ENCODE assay signal across 8 cellular contexts in genomic region chr1:147545133-147545532, GRCh38. TPM values are rescaled to one million over a fixed set of nuclear protein-coding genes. Genes with fewer than 3 reads are reported as not detected.
DNase-seq lines count a peak whose midpoint lies in the region; ATAC-seq and TF ChIP-seq lines count a peak whose summit lies in the region.

No MANE protein-coding gene starts in this region.

- no peak overlapping the region for H3K18ac ChIP-seq in H9 (ENCODE audit: insufficient read length, low read depth, low read length)
- no peak overlapping the region for H3K18ac ChIP-seq in mesenchymal stem cell (ENCODE audit: low read depth in 1 of 2, low read length in 2 of 2)

- no peak overlapping the region for H3K14ac ChIP-seq in H9 (ENCODE audit: insufficient read depth, low read length)
- no peak overlapping the region for H3K14ac ChIP-seq in mesenchymal stem cell (ENCODE audit: low read length in 2 of 2)

- H3K9ac ChIP-seq in H9 (ENCODE audit: extremely low read depth, insufficient read length, low read length) (no peak overlapping the region), mesenchymal stem cell (ENCODE audit: low read length) (no peak overlapping the region)

- H3K36me3 Mint-ChIP-seq in H9 (ENCODE audit: insufficient read depth in 1 of 3, low read depth in 3 of 3) (peaks cover 0 to 9% (median 0%) of the 10 kb centered on the region in 3 experiments; a peak in 2 of 7 replicates), nephron (ENCODE audit: low read depth) (peaks cover 4% of the 10 kb centered on the region)
- H3K36me3 Mint-ChIP-seq in T-helper 2 cell treated with Interferon-gamma antibody and Interleukin-4, amounts not matched to agents 5 μg/mL and 100 μg/mL, for 36 hours (ENCODE audit: low read depth) = peaks cover 2% of the 10 kb centered on the region

- H2BK120ac ChIP-seq in H9 (ENCODE audit: low read depth, low read length, poor library complexity, severe bottlenecking) (no peak overlapping the region), mesenchymal stem cell (ENCODE audit: low read depth, low read length) (no peak overlapping the region)

- H4K8ac ChIP-seq in H9 (replicated peaks; ENCODE audit: insufficient read length, low read depth, low read length) (no peak overlapping the region), mesenchymal stem cell (ENCODE audit: low read length) (no peak overlapping the region)

- no peak overlapping the region for H4K5ac ChIP-seq in H9 (ENCODE audit: insufficient read length, low read depth, low read length)

- H2BK12ac ChIP-seq in H9 (ENCODE audit: insufficient read length, low read depth, low read length) (no peak overlapping the region), mesenchymal stem cell (ENCODE audit: low read length in 2 of 2) (no peak overlapping the region)

- intact Hi-C loops in A673 (cut with micrococcal nuclease; ENCODE audit: unreplicated experiment) (no loop called here), thyroid gland (cut with DNase I) (no loop called here)

- H3K27ac Mint-ChIP-seq in H9 = peak overlapping the region in 2 of 3 experiments; percentile 1 to 63; a peak in 3 of 7 replicates
- peak overlapping the region; percentile 72 for H3K27ac Mint-ChIP-seq in T-helper 2 cell treated with Interferon-gamma antibody and Interleukin-4, amounts not matched to agents 5 μg/mL and 100 μg/mL, for 36 hours
- H3K27ac Mint-ChIP-seq in nephron = peak overlapping the region in 1 of 3 experiments; percentile 9

- no peak for ATAC-seq in GM19324 (IDR thresholded peaks at IDR 0.05; ENCODE audit: low FRiP score, unreplicated experiment)

- H3K4me3 Mint-ChIP-seq in H9 = peak overlapping the region; percentile 4 to 43; a peak in 3 of 5 replicates
- peak overlapping the region; percentile 65 for H3K4me3 Mint-ChIP-seq in T-helper 2 cell treated with Interferon-gamma antibody and Interleukin-4, amounts not matched to agents 5 μg/mL and 100 μg/mL, for 36 hours
- peak overlapping the region in 2 of 3 experiments; percentile 7 to 18 for H3K4me3 Mint-ChIP-seq in nephron

- no peak overlapping the region for H4K91ac ChIP-seq in H9 (ENCODE audit: insufficient read length, low read depth, low read length)
- H4K91ac ChIP-seq in mesenchymal stem cell (ENCODE audit: low read length) = no peak overlapping the region

- H3K27me3 ChIP-seq in A673 (replicated peaks; ENCODE audit: insufficient read depth, low read depth, low read length, poor library complexity) (no peaks in the 10 kb centered on the region), H9 (ENCODE audit: insufficient read depth, low read length) (no peaks in the 10 kb centered on the region), thyroid gland (no peaks in the 10 kb centered on the region), mesenchymal stem cell (ENCODE audit: control insufficient read depth in 1 of 2, insufficient read depth in 1 of 2, low read length in 2 of 2) (no peaks in the 10 kb centered on the region)

- H3K27ac ChIP-seq in A673 (ENCODE audit: low read depth, low read length, poor library complexity, severe bottlenecking) (no peak overlapping the region), H9 (ENCODE audit: insufficient read length, low read depth, low read length) (no peak overlapping the region), thyroid gland (peak overlapping the region in 1 of 3 donors; percentile 13), mesenchymal stem cell (ENCODE audit: low read length, poor library complexity, severe bottlenecking) (no peak overlapping the region)

- H3K23me2 ChIP-seq in H9 (ENCODE audit: insufficient read length, low read depth, low read length, poor library complexity, severe bottlenecking) = peaks cover 13% of the 10 kb centered on the region

- H3K27me3 Mint-ChIP-seq in H9 (ENCODE audit: low read depth) (no peaks in the 10 kb centered on the region; the same call in 1 of the 2 replicates), nephron (ENCODE audit: low read depth) (no peaks in the 10 kb centered on the region)
- H3K27me3 Mint-ChIP-seq in T-helper 2 cell treated with Interferon-gamma antibody and Interleukin-4, amounts not matched to agents 5 μg/mL and 100 μg/mL, for 36 hours (ENCODE audit: low read depth) = no peaks in the 10 kb centered on the region

- BruUV-seq in A673 (replicated peaks; lab: Mats Ljungman, UMichigan) = no TSS peak

- H3K4ac ChIP-seq in H9 (ENCODE audit: low read depth, low read length) = no peak overlapping the region
- H3K4ac ChIP-seq in mesenchymal stem cell (ENCODE audit: low read depth in 1 of 2, low read length in 2 of 2) = no peak overlapping the region

- TF ChIP-seq CTCF in A673 (conservative IDR thresholded peaks at IDR 0.05; ENCODE audit: low read depth, low read length) (no peak), H9 (conservative IDR thresholded peaks at IDR 0.05) (no peak), nephron (IDR thresholded peaks at IDR 0.05; ENCODE audit: unreplicated experiment in 3 of 3) (no peak), thyroid gland (IDR thresholded peaks at IDR 0.05) (no peak)

- H2BK15ac ChIP-seq in H9 (ENCODE audit: low read depth, low read length) = no peak overlapping the region
- no peak overlapping the region for H2BK15ac ChIP-seq in mesenchymal stem cell (ENCODE audit: low read depth, poor library complexity, severe bottlenecking)

- no peaks in the 10 kb centered on the region for H3K36me3 ChIP-seq in A673 (ENCODE audit: insufficient read depth, low read length, poor library complexity, severe bottlenecking)
- H3K36me3 ChIP-seq in thyroid gland = no peaks in the 10 kb centered on the region
- no peaks in the 10 kb centered on the region for H3K36me3 ChIP-seq in mesenchymal stem cell (ENCODE audit: control insufficient read depth in 1 of 2, insufficient read depth in 2 of 2, low read depth in 1 of 2, low read length in 2 of 2)

- H3K79me1 ChIP-seq in H9 (ENCODE audit: insufficient read depth, low read depth, low read length, poor library complexity, severe bottlenecking) (no peaks in the 10 kb centered on the region), mesenchymal stem cell (replicated peaks; ENCODE audit: low read length, poor library complexity, severe bottlenecking) (peaks cover 7% of the 10 kb centered on the region)

- H3K56ac ChIP-seq in H9 (ENCODE audit: insufficient read length, low read depth, low read length) = no peak overlapping the region

- H3K9me3 Mint-ChIP-seq in H9 (no peaks in the 10 kb centered on the region), nephron (no peaks in the 10 kb centered on the region)
- peaks cover 7% of the 10 kb centered on the region for H3K9me3 Mint-ChIP-seq in T-helper 2 cell treated with Interferon-gamma antibody and Interleukin-4, amounts not matched to agents 5 μg/mL and 100 μg/mL, for 36 hours

- H2BK5ac ChIP-seq in H9 (ENCODE audit: insufficient read length, low read length) (no peak overlapping the region), mesenchymal stem cell (ENCODE audit: low read depth, low read length, poor library complexity, severe bottlenecking) (no peak overlapping the region)

- POLR2A ChIA-PET in A673 (lab: Charles Lee; ENCODE audit: low non-redundant PET) = no interaction called here

- H3K23ac ChIP-seq in H9 (ENCODE audit: insufficient read length, low read depth, low read length) = no peak overlapping the region
- no peak overlapping the region for H3K23ac ChIP-seq in mesenchymal stem cell (ENCODE audit: low read length in 2 of 2)

- no peaks in the 10 kb centered on the region for H4K20me1 ChIP-seq in H9 (ENCODE audit: control insufficient read depth, insufficient read depth, insufficient read length)

- TF ChIP-seq POLR2A in thyroid gland (IDR thresholded peaks at IDR 0.05) = no peak

- no peak overlapping the region for H2AK5ac ChIP-seq in H9 (ENCODE audit: insufficient read length, low read length)
- no peak overlapping the region for H2AK5ac ChIP-seq in mesenchymal stem cell (ENCODE audit: low read length, severe bottlenecking)

- peaks cover 60 to 62% of the 10 kb centered on the region in 2 experiments for H3K4me1 Mint-ChIP-seq in H9
- H3K4me1 Mint-ChIP-seq in T-helper 2 cell treated with Interferon-gamma antibody and Interleukin-4, amounts not matched to agents 5 μg/mL and 100 μg/mL, for 36 hours (ENCODE audit: low read depth) = peaks cover 41% of the 10 kb centered on the region
- H3K4me1 Mint-ChIP-seq in nephron = peaks cover 44% of the 10 kb centered on the region

- H2BK20ac ChIP-seq in H9 (ENCODE audit: low read depth, low read length, poor library complexity, severe bottlenecking) = no peak overlapping the region

- H3T11ph ChIP-seq in H9 (ENCODE audit: low read length) = no peak overlapping the region

- peak; percentile 12 for DNase-seq in A673 (ENCODE audit: low spot score)
- peak; percentile 66 for DNase-seq in H9
- peak; percentile 88 for DNase-seq in T-helper 2 cell treated with Interferon-gamma antibody and Interleukin-4, amounts not matched to agents 5 μg/mL and 100 μg/mL, for 36 hours (ENCODE audit: low spot score)
- peak; percentile 97 for DNase-seq in astrocyte of the hippocampus (ENCODE audit: low read depth, low spot score)
- DNase-seq in thyroid gland = peak; percentile 67 to 71
- DNase-seq in mesenchymal stem cell = no peak

- H2AFZ ChIP-seq in H9 (ENCODE audit: low read length) = no peak overlapping the region
- H2AFZ ChIP-seq in mesenchymal stem cell (ENCODE audit: low read depth, low read length) = no peak overlapping the region

- WGBS in H9 (ENCODE audit: extremely low coverage, insufficient read length, low lambda C conversion rate) = no CpG with 5 or more reads among the region's 6 CpGs
- WGBS in thyroid gland, 2 donors = 22 to 23% methylated on average over 6 of the region's 6 CpGs
- 23% methylated on average over 4 of the region's 6 CpGs for WGBS in mesenchymal stem cell

- CTCF ChIA-PET in A673 (lab: Charles Lee) = no interaction called here

- H3K9me3 ChIP-seq in A673 (ENCODE audit: low read depth, low read length, poor library complexity, severe bottlenecking) (no peaks in the 10 kb centered on the region), H9 (ENCODE audit: control insufficient read depth, low read depth, low read length) (no peaks in the 10 kb centered on the region), thyroid gland (no peaks in the 10 kb centered on the region), mesenchymal stem cell (ENCODE audit: control insufficient read depth, low read length) (no peaks in the 10 kb centered on the region)

- no peak overlapping the region for H3K4me3 ChIP-seq in A673 (ENCODE audit: low read depth, low read length, poor library complexity, severe bottlenecking)
- H3K4me3 ChIP-seq in thyroid gland (replicated peaks in 1 of 3) = no peak overlapping the region
- no peak overlapping the region for H3K4me3 ChIP-seq in mesenchymal stem cell (ENCODE audit: insufficient read depth in 1 of 2, low read depth in 1 of 2, low read length in 2 of 2)

- peaks cover 3% of the 10 kb centered on the region; the same call in 1 of the 2 replicates for H3K79me2 ChIP-seq in H9 (ENCODE audit: insufficient read depth, low read length)

- H3K4me2 ChIP-seq in H9 (ENCODE audit: insufficient read depth, insufficient read length, low read length) (peak overlapping the region; percentile 56), mesenchymal stem cell (ENCODE audit: low read length, poor library complexity, severe bottlenecking) (no peak overlapping the region)

- H3K4me1 ChIP-seq in A673 (ENCODE audit: insufficient read depth, low read length, poor library complexity, severe bottlenecking) = peaks cover 17% of the 10 kb centered on the region
- peaks cover 11% of the 10 kb centered on the region; the same call in 1 of the 2 replicates for H3K4me1 ChIP-seq in H9 (ENCODE audit: insufficient read depth, low read length)
- H3K4me1 ChIP-seq in thyroid gland = peaks cover 12 to 29% of the 10 kb centered on the region in 2 donors
- H3K4me1 ChIP-seq in mesenchymal stem cell (ENCODE audit: control insufficient read depth, insufficient read depth, low read depth, low read length) = peaks cover 5% of the 10 kb centered on the region

RNA-seq across cellular contexts. Expression of gene BCL9, which starts 3.8 kb away (rescaled TPM):
- total RNA-seq in A673 (2021) (28.3 and 28.4 TPM in 2 replicates), H9 (2021) (58.3 and 59.4 TPM in 2 replicates), thyroid gland (10 to 100 TPM; 13.2 to 32.5 (median 19.8) TPM)
- polyA plus RNA-seq in mesenchymal stem cell (2013, experiment 1 of 2) = 13.1 TPM
- 13.1 TPM for polyA plus RNA-seq in mesenchymal stem cell (2013, experiment 2 of 2)

Comparison
In these comparisons a context has a peak if more than half of its experiments do, and no peak if none do; other contexts are left out.
1. H3K4me3 Mint-ChIP-seq: peak in every context shown above with its lines; median percentile 65 in T-helper 2 cell treated with Interferon-gamma antibody and Interleukin-4, amounts not matched to agents 5 μg/mL and 100 μg/mL, for 36 hours; 24 in H9; 12 in nephron.